Comparison of ENCODE assay signal across 9 cellular contexts in genomic region chr1:52636701-52637695, GRCh38. TPM values are rescaled to one million over a fixed set of nuclear protein-coding genes. Genes with fewer than 3 reads are reported as not detected.
DNase-seq lines count a peak whose midpoint lies in the region; ATAC-seq and TF ChIP-seq lines count a peak whose summit lies in the region.
"Had no signal": no experiment of that assay in that cellular context is flagged by ENCODE, and none has a peak within 500 bp of the region (broad histone marks: within the 10 kb centered on the region; RNA-seq: fewer than 3 reads in every experiment).

No MANE protein-coding gene starts in this region.

- H3K4me1 Mint-ChIP-seq in Caco-2 (ENCODE audit: low read depth, unreplicated experiment), result peaks cover 8% of the 10 kb centered on the region

- no peaks in the 10 kb centered on the region for H3K9me3 Mint-ChIP-seq in Caco-2 (ENCODE audit: unreplicated experiment)

- peak overlapping the region; percentile 71 for H2AFZ ChIP-seq in OCI-LY7 (ENCODE audit: low read length)

- no peaks in the 10 kb centered on the region for H4K20me1 ChIP-seq in OCI-LY7 (ENCODE audit: insufficient read depth, low read length)

- peak; percentile 96 for DNase-seq in OCI-LY7 (ENCODE audit: low spot score)
- peak; percentile 85 for DNase-seq in activated effector memory CD4-positive, alpha-beta T cell treated with anti-CD3 and anti-CD28 coated beads, Interleukin-2, amount 50 U/mL, for 16 hours
- DNase-seq in pons (ENCODE audit: low spot score), result peak; percentile 54
- no peak for DNase-seq in Caco-2
- no peak for DNase-seq in D341Med (ENCODE audit: low spot score)
- no peak for DNase-seq in LoVo (ENCODE audit: low spot score)

- H3K4me3 ChIP-seq in OCI-LY7 (ENCODE audit: low read depth, low read length, poor library complexity, severe bottlenecking) (peak overlapping the region; percentile 53), Caco-2 (ENCODE audit: low read depth, low read length) (no peak overlapping the region)

- H3K27ac Mint-ChIP-seq in Caco-2 (ENCODE audit: unreplicated experiment), result no peak overlapping the region

- H3K36me3 Mint-ChIP-seq in Caco-2 (ENCODE audit: insufficient read depth, unreplicated experiment), result peaks cover 5% of the 10 kb centered on the region

- no peak overlapping the region for H3K4me3 Mint-ChIP-seq in Caco-2 (ENCODE audit: unreplicated experiment)

- H3K27me3 Mint-ChIP-seq in Caco-2 (ENCODE audit: insufficient read depth, unreplicated experiment), result no peaks in the 10 kb centered on the region

- ATAC-seq in HG02852 (IDR thresholded peaks at IDR 0.05; ENCODE audit: unreplicated experiment), result peak; percentile 76

- peak overlapping the region; percentile 85 for H3K4me2 ChIP-seq in OCI-LY7 (ENCODE audit: low read length)

- peaks cover 14% of the 10 kb centered on the region for H3K9me3 ChIP-seq in OCI-LY7 (ENCODE audit: low read length)
- H3K9me3 ChIP-seq in Caco-2, result no peaks in the 10 kb centered on the region; the same call in 1 of the 2 replicates

- no peaks in the 10 kb centered on the region for H3K79me2 ChIP-seq in OCI-LY7 (ENCODE audit: insufficient read depth, low read depth, low read length)

- TF ChIP-seq POLR2A in GM18526 (IDR thresholded peaks at IDR 0.05; ENCODE audit: extremely low read depth, insufficient read length), result peak; percentile 13

- TF ChIP-seq CTCF in OCI-LY7 (conservative IDR thresholded peaks at IDR 0.05; ENCODE audit: low read length), result no peak
- no peak for TF ChIP-seq CTCF in Caco-2 (IDR thresholded peaks at IDR 0.05; ENCODE audit: insufficient read depth in 1 of 2, low read depth in 1 of 2, low read length in 1 of 2, severe bottlenecking in 1 of 2, unreplicated experiment in 1 of 2)

- peaks cover 77% of the 10 kb centered on the region for H3K4me1 ChIP-seq in OCI-LY7 (ENCODE audit: insufficient read depth, low read length, poor library complexity, severe bottlenecking)
- H3K4me1 ChIP-seq in Caco-2, result peaks cover 8% of the 10 kb centered on the region

- POLR2A ChIA-PET in OCI-LY7 (lab: Charles Lee) (interaction anchor here (0.6 to 2.9 kb wide), 5 partner anchors 11 to 59 kb away, joined by 3 to 16 read pairs (median 4); no protein-coding TSS in a partner anchor), Caco-2 (lab: Charles Lee) (no interaction called here)

- H3K9me2 ChIP-seq in OCI-LY7 (ENCODE audit: insufficient read depth, low read length), result no peaks in the 10 kb centered on the region

- no peaks in the 10 kb centered on the region for H3K27me3 ChIP-seq in Caco-2 (replicated peaks; ENCODE audit: control insufficient read depth, insufficient read depth, low read length)

- BruUV-seq in OCI-LY7 (replicated peaks; lab: Mats Ljungman, UMichigan) (no TSS peak), Caco-2 (replicated peaks; lab: Mats Ljungman, UMichigan) (no TSS peak)

- CTCF ChIA-PET in OCI-LY7 (lab: Charles Lee; ENCODE audit: unreplicated experiment) (no interaction called here), Caco-2 (lab: Charles Lee) (no interaction called here)

- intact Hi-C loops in OCI-LY7 (cut with micrococcal nuclease; ENCODE audit: unreplicated experiment) (loop anchor here (1.0 to 2.0 kb wide), 3 partner anchors 50 to 494 kb away; partner anchors contain the start of genes TUT4 and ZFYVE9), Caco-2 (cut with micrococcal nuclease; ENCODE audit: unreplicated experiment) (no loop called here)

- H3K27ac ChIP-seq in OCI-LY7 (ENCODE audit: low read depth, low read length, poor library complexity, severe bottlenecking), result peak overlapping the region; percentile 96

- H3K36me3 ChIP-seq in OCI-LY7 (ENCODE audit: insufficient read depth, low read length), result peaks cover 6% of the 10 kb centered on the region; the same call in 1 of the 2 replicates
- no peaks in the 10 kb centered on the region for H3K36me3 ChIP-seq in Caco-2 (ENCODE audit: control insufficient read depth, insufficient read depth, low read length)

RNA-seq across cellular contexts. Expression of gene SHISAL2A, which starts 4.0 kb away (rescaled TPM):
- 0.13 and 0.69 TPM in 2 replicates for total RNA-seq in OCI-LY7 (2014; rRNA removed; shearing (Covaris generic))
- total RNA-seq in OCI-LY7 (2022) (0.27 and 0.55 TPM in 2 replicates), Caco-2 (2022) (3.2 and 3.7 TPM in 2 replicates)
- total RNA-seq: SK-MEL-5 had no signal

RNA-seq across cellular contexts. Expression of gene GPX7, which starts 34.8 kb away (rescaled TPM):
- not detected in 2 replicates for total RNA-seq in OCI-LY7 (2014; rRNA removed; shearing (Covaris generic))
- not detected in 2 replicates for total RNA-seq in OCI-LY7 (2022)
- 19.4 and 21.7 TPM in 2 replicates for total RNA-seq in Caco-2 (2022)
- total RNA-seq: SK-MEL-5 had no signal

Comparison
In these comparisons a context has a peak if more than half of its experiments do, and no peak if none do; other contexts are left out.
1. DNase-seq: peak in OCI-LY7 (single experiment), activated effector memory CD4-positive, alpha-beta T cell treated with anti-CD3 and anti-CD28 coated beads, Interleukin-2, amount 50 U/mL, for 16 hours (single experiment) and pons (single experiment); none in Caco-2 (0 of 2), D341Med (single experiment) and LoVo (single experiment).
2. RNA of gene GPX7, which starts 34.8 kb away (total RNA-seq): 19.4 to 21.7 TPM in Caco-2; not detected in OCI-LY7; every median in the first group is over 10 times any median in the second.